ENCODE assay signal across 19 cellular contexts in the genomic region with DNA sequence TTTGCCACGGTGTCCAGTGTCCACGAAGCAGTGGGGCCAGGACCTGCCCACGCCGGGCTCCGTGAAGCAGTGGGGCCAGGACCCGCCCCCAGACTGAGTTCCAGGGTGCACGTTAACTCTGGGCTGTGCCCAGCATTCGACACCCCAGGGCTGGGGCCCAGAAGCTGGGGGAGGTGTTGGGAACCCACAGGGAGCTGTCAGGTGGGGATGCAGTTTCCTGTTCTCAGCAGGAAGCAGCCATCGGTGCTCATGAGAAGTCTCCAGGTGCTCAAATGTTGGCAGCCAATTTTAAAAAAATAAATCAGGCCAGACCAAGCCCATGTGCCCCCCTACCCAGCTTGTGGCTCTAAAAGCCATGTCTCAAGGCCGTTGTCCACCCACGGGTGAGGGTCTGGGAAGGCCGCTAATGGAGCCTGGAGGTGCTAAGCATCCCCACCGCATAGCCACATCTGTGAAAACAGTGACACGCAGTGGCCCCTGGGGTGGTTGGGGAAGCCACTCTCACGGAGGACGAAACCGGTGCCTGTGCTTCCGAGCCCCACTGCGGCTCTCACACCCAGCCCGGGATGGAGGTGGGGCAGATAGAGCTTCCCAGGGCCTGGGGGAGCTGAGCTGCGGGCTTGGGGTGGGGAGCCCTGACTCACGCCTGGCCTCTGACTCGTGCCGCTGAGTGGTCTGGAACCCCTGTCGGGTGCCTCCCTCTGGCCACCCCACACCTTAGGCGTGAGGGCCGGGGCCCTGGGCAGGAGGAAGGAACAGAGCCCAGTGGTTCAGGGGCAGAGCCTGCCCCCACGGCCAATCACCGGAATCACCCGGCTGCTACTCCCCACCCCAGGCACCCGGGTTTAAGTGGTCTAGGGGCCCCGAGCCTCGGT.
"Had no signal": no experiment of that assay in that cellular context is flagged by ENCODE, and none has a peak within 500 bp of the region (broad histone marks: within the 10 kb centered on the region; RNA-seq: fewer than 3 reads in every experiment).

No MANE protein-coding gene starts in this region.

- H3K27me3 Mint-ChIP-seq: activated naive CD8-positive, alpha-beta T cell treated with anti-CD3 and anti-CD28 coated beads for 36 hours; stimulated activated memory B cell treated with anti-CD40 and anti-IgM and Interleukin-4, amounts not matched to agents 10 μg/mL and 1 μg/mL and 100 μg/mL, for 72 hours had no signal

- H3K9me3 ChIP-seq: breast epithelium, neutrophil, tibial artery, vagina had no signal

- H3K9me3 Mint-ChIP-seq: activated naive CD8-positive, alpha-beta T cell treated with anti-CD3 and anti-CD28 coated beads for 36 hours; activated T-cell treated with anti-CD3 and anti-CD28 coated beads, Interleukin-2, amount 50 U/mL, for 72 hours; stimulated activated memory B cell treated with anti-CD40 and anti-IgM and Interleukin-4, amounts not matched to agents 10 μg/mL and 1 μg/mL and 100 μg/mL, for 72 hours had no signal

- H3K36me3 ChIP-seq: breast epithelium had no signal

- H3K4me1 Mint-ChIP-seq: activated naive CD8-positive, alpha-beta T cell treated with anti-CD3 and anti-CD28 coated beads for 36 hours; stimulated activated memory B cell treated with anti-CD40 and anti-IgM and Interleukin-4, amounts not matched to agents 10 μg/mL and 1 μg/mL and 100 μg/mL, for 72 hours had no signal

- H3K27me3 ChIP-seq: breast epithelium, dorsolateral prefrontal cortex, hepatocyte, neutrophil, tibial artery, vagina had no signal

- H3K27ac Mint-ChIP-seq: activated naive CD8-positive, alpha-beta T cell treated with anti-CD3 and anti-CD28 coated beads for 36 hours; activated T-cell treated with anti-CD3 and anti-CD28 coated beads, Interleukin-2, amount 50 U/mL, for 72 hours; stimulated activated memory B cell treated with anti-CD40 and anti-IgM and Interleukin-4, amounts not matched to agents 10 μg/mL and 1 μg/mL and 100 μg/mL, for 72 hours had no signal

- H3K4me3 Mint-ChIP-seq: activated naive CD8-positive, alpha-beta T cell treated with anti-CD3 and anti-CD28 coated beads for 36 hours; activated T-cell treated with anti-CD3 and anti-CD28 coated beads, Interleukin-2, amount 50 U/mL, for 72 hours; stimulated activated memory B cell treated with anti-CD40 and anti-IgM and Interleukin-4, amounts not matched to agents 10 μg/mL and 1 μg/mL and 100 μg/mL, for 72 hours had no signal

- ATAC-seq: activated CD4-positive, CD25-positive, alpha-beta regulatory T cell treated with anti-CD3 and anti-CD28 coated beads, Interleukin-2, amount 50 U/mL, for 24 hours; activated T-cell treated with anti-CD3 and anti-CD28 coated beads, Interleukin-2, amount 50 U/mL, for 72 hours; esophagus mucosa; stimulated activated memory B cell treated with anti-CD40 and anti-IgM and Interleukin-4, amounts not matched to agents 10 μg/mL and 1 μg/mL and 100 μg/mL, for 72 hours had no signal

- H3K27ac ChIP-seq: breast epithelium, hepatocyte, neutrophil, parathyroid adenoma, tibial artery, vagina had no signal

- H3K4me3 ChIP-seq: breast epithelium, dorsolateral prefrontal cortex, hepatocyte, lung, tibial artery, vagina had no signal

- H3K36me3 Mint-ChIP-seq: activated naive CD8-positive, alpha-beta T cell treated with anti-CD3 and anti-CD28 coated beads for 36 hours had no signal

- DNase-seq: activated CD4-positive, alpha-beta T cell treated with anti-CD3 and anti-CD28 coated beads, Interleukin-2, amount 50 U/mL, for 4 hours; activated gamma-delta T cell; activated naive CD8-positive, alpha-beta T cell treated with anti-CD3 and anti-CD28 coated beads for 36 hours; activated T-cell treated with anti-CD3 and anti-CD28 coated beads, Interleukin-2, amount 50 U/mL, for 72 hours; aorta; dorsolateral prefrontal cortex; islet precursor cell; midbrain; stimulated activated CD4-positive, alpha-beta T cell treated with anti-CD3 and anti-CD28 coated beads, Interleukin-1b, Interleukin-23, amount 100 ng/mL, for 48 hours; tibial artery had no signal

- H3K4me1 ChIP-seq: breast epithelium, parathyroid adenoma, tibial artery had no signal
